ENCODE assay signal across 9 cellular contexts in genomic region chr5:181203093-181203711, GRCh38. TPM values are rescaled to one million over a fixed set of nuclear protein-coding genes. Genes with fewer than 3 reads are reported as not detected.
A peak's percentile ranks its signal among the peaks of the same experiment; 100 is the strongest.
DNase-seq lines count a peak whose midpoint lies in the region; ATAC-seq, FAIRE-seq and TF ChIP-seq lines count a peak whose summit lies in the region.
"Had no signal": no experiment of that assay in that cellular context is flagged by ENCODE, and none has a peak within 500 bp of the region (broad histone marks: within the 10 kb centered on the region; RNA-seq: fewer than 3 reads in every experiment).

No MANE protein-coding gene starts in this region.

- no peaks in the 10 kb centered on the region for H4K20me1 ChIP-seq in K562 (replicated peaks; ENCODE audit: control insufficient read depth, insufficient read depth, low read length)

- H3K4me3 ChIP-seq in heart left ventricle: peak overlapping the region in 8 of 12 donors; percentile 4 to 74 (median 70)
- no peak overlapping the region for H3K4me3 ChIP-seq in K562

- no peak overlapping the region for H3K27ac Mint-ChIP-seq in memory B cell
- H3K27ac Mint-ChIP-seq in type B pancreatic cell: no peak overlapping the region

- H3K9me1 ChIP-seq in K562 (ENCODE audit: control insufficient read depth, insufficient read depth, low read length): no peaks in the 10 kb centered on the region

- TSS peak; percentile 53 for BruUV-seq in K562 (replicated peaks; lab: Mats Ljungman, UMichigan)

- no peak overlapping the region; the same call in 1 of the 2 replicates for H3K4me2 ChIP-seq in K562 (ENCODE audit: insufficient read depth, low read length)

- no peak for TF ChIP-seq POLR2A in heart left ventricle (IDR thresholded peaks at IDR 0.05)
- TF ChIP-seq POLR2A in K562 (conservative IDR thresholded peaks at IDR 0.05): no peak

- H3K9ac ChIP-seq in K562 (ENCODE audit: insufficient read depth in 1 of 2, low read depth in 2 of 2, low read length in 2 of 2): peak overlapping the region; percentile 30 to 93; a peak in 2 of 4 replicates

- H3K4me1 Mint-ChIP-seq in memory B cell (peaks cover 38% of the 10 kb centered on the region), type B pancreatic cell (ENCODE audit: unreplicated experiment) (peaks cover 15% of the 10 kb centered on the region)

- no peak for TF ChIP-seq RAD21 in K562 (CRISPR knock-in tag; conservative IDR thresholded peaks at IDR 0.05 in 1 of 2, IDR thresholded peaks at IDR 0.05 in 1 of 2)

- ATAC-seq in heart left ventricle: no peak
- no peak for ATAC-seq in left ventricle myocardium superior
- ATAC-seq in K562: no peak
- no peak for ATAC-seq in memory B cell (ENCODE audit: low read depth)

- no peak for FAIRE-seq in K562 (lab: Jason Lieb, UNC)

- H3K9me3 Mint-ChIP-seq in memory B cell (peaks cover 3% of the 10 kb centered on the region), type B pancreatic cell (no peaks in the 10 kb centered on the region)

- H3K27me3 Mint-ChIP-seq in memory B cell: peaks cover 4% of the 10 kb centered on the region
- H3K27me3 Mint-ChIP-seq in type B pancreatic cell: peaks cover 81% of the 10 kb centered on the region

- CTCF ChIA-PET in K562 (lab: Yijun Ruan, JAX; ENCODE audit: low intra/inter-chr PET ratio): no interaction called here

- intact Hi-C loops in heart left ventricle (cut with DNase I): no loop called here
- intact Hi-C loops in left ventricle myocardium superior (cut with micrococcal nuclease): no loop called here
- intact Hi-C loops in K562 (cut with micrococcal nuclease): no loop called here

- H3K27ac ChIP-seq in heart left ventricle (peak overlapping the region in 10 of 12 donors; percentile 27 to 90 (median 81)), K562 (ENCODE audit: extremely low read depth, low read depth, low read length) (no peak overlapping the region)
- H3K27ac ChIP-seq: C4-2B had no signal

- TF ChIP-seq EP300 in K562 (IDR thresholded peaks at IDR 0.05; ENCODE audit: low read length): no peak

- H3K9me3 ChIP-seq in heart left ventricle (no peaks in the 10 kb centered on the region), K562 (replicated peaks; ENCODE audit: control insufficient read depth, insufficient read depth, low read depth, low read length) (no peaks in the 10 kb centered on the region)

- H3K27me3 ChIP-seq in heart left ventricle (peaks cover 0 to 3% (median 0%) of the 10 kb centered on the region in 9 donors), K562 (ENCODE audit: control insufficient read depth in 2 of 2, insufficient read depth in 2 of 2, low read length in 2 of 2) (no peaks in the 10 kb centered on the region)

- WGBS in heart left ventricle, 4 donors: 77 to 87% (median 80%) methylated on average over 11 of the region's 11 CpGs
- WGBS in K562 (ENCODE audit: insufficient coverage, low coverage, missing lambda C conversion rate): 74% methylated on average over 11 of the region's 11 CpGs

- H3K36me3 ChIP-seq in heart left ventricle (peaks cover 0 to 2% (median 0%) of the 10 kb centered on the region in 9 donors), K562 (ENCODE audit: control insufficient read depth, insufficient read depth, low read length) (no peaks in the 10 kb centered on the region)

- H2AFZ ChIP-seq in K562 (ENCODE audit: low read depth, low read length): peak overlapping the region; percentile 91

- in situ Hi-C loops in K562 (cut with MboI): no loop called here

- DNase-seq in heart left ventricle (no peak), left ventricle myocardium superior (no peak), K562 (ENCODE audit: extremely low read depth in 1 of 4, low spot score in 3 of 4) (no peak), memory B cell (ENCODE audit: low spot score in 2 of 2) (no peak), type B pancreatic cell (ENCODE audit: extremely low spot score, unreplicated experiment) (no peak), Ammon's horn (ENCODE audit: low spot score) (no peak), foreskin melanocyte (no peak), NCI-H128 (lab: John Stamatoyannopoulos, UW; ENCODE audit: unreplicated experiment) (no peak)

- POLR2A ChIA-PET in K562 (lab: Yijun Ruan, JAX): interaction anchor here (5.0 kb wide), 1 partner anchor 12 kb away, joined by 69 read pairs; no protein-coding TSS in a partner anchor

- H3K4me3 Mint-ChIP-seq in memory B cell (peak overlapping the region; percentile 87), type B pancreatic cell (peak overlapping the region; percentile 90)

- H3K4me1 ChIP-seq in heart left ventricle (peaks cover 4 to 50% (median 16%) of the 10 kb centered on the region in 12 donors), K562 (replicated peaks in 1 of 2; ENCODE audit: control insufficient read depth in 2 of 2, insufficient read depth in 2 of 2, low read length in 2 of 2) (peaks cover 28 to 49% of the 10 kb centered on the region in 2 experiments; a peak in 4 of 5 replicates)

- TF ChIP-seq CTCF in heart left ventricle (IDR thresholded peaks at IDR 0.05) (no peak), K562 (IDR thresholded peaks at IDR 0.05 in 2 of 3, conservative IDR thresholded peaks at IDR 0.05 in 1 of 3; ENCODE audit: insufficient read depth in 2 of 3, low read depth in 1 of 3, low read length in 3 of 3) (no peak), type B pancreatic cell (conservative IDR thresholded peaks at IDR 0.05) (no peak)

- H3K36me3 Mint-ChIP-seq in memory B cell: no peaks in the 10 kb centered on the region
- no peaks in the 10 kb centered on the region for H3K36me3 Mint-ChIP-seq in type B pancreatic cell

- no peaks in the 10 kb centered on the region for H3K79me2 ChIP-seq in K562 (ENCODE audit: control insufficient read depth, insufficient read depth, low read length)

RNA-seq across cellular contexts. Expression of gene TRIM7, which starts 1.8 kb away (rescaled TPM):
- total RNA-seq in heart left ventricle (10 to 100 TPM in 1 of 9 donors, 1 to 10 TPM in 8; 3.7 to 10.2 (median 6.7) TPM), left ventricle myocardium superior (20.0 TPM), K562 (2014; rRNA removed) (12.9 and 13.8 TPM in 2 replicates), K562 (2014; rRNA removed; fragmentation: Illumina TruSeq; extraction: Trizol) (8.4 and 11.7 TPM in 2 replicates), K562 (2015; rRNA removed; fragmentation: Illumina TruSeq; extraction: Trizol) (8.9 and 9.0 TPM in 2 replicates), K562 (2021) (10.3 and 12.4 TPM in 2 replicates), type B pancreatic cell (ENCODE audit: low replicate concordance) (0.58 and 0.76 TPM in 2 replicates)
- polyA plus RNA-seq in heart left ventricle (10 to 100 TPM in 1 of 2 donors, 1 to 10 TPM in 1; 3.6 to 11.0 TPM), K562 (2011; rRNA removed) (7.1 and 12.6 TPM in 2 replicates), K562 (2014; fragmentation: Illumina TruSeq; extraction: Trizol) (5.4 and 7.7 TPM in 2 replicates), K562 (2014; fragmentation: Nextera tagmentation; extraction: Ambion mirVana) (1 to 10 TPM; 2.6 to 3.2 TPM), K562 (2014; rRNA removed) (12.4 and 14.9 TPM in 2 replicates)
- 5.4 and 8.3 TPM in 2 replicates for total RNA-seq in K562 (2011; cell fraction: chromatin; rRNA removed; ENCODE audit: low replicate concordance)
- total RNA-seq in K562 (2011; cell fraction: nucleolus; rRNA removed): 6.2 and 7.5 TPM in 2 replicates
- total RNA-seq in K562 (2011; cell fraction: nucleoplasm; rRNA removed): 7.2 and 7.9 TPM in 2 replicates
- 4.5 and 12.8 TPM in 2 replicates for polyA plus RNA-seq in K562 (2011; cell fraction: cytosol; rRNA removed)
- polyA plus RNA-seq in K562 (2011; cell fraction: nucleus; rRNA removed): 8.4 and 8.9 TPM in 2 replicates
- 6.9 and 17.6 TPM in 2 replicates for polyA plus RNA-seq in K562 (2012)
- polyA minus RNA-seq in K562 (2011; rRNA and poly(A)+ RNA removed): 3.3 and 4.2 TPM in 2 replicates
- 3.4 and 4.1 TPM in 2 replicates for polyA minus RNA-seq in K562 (2011; cell fraction: cytosol; rRNA and poly(A)+ RNA removed)
- 2.6 and 3.3 TPM in 2 replicates for polyA minus RNA-seq in K562 (2011; cell fraction: nucleus; rRNA and poly(A)+ RNA removed)

RNA-seq across cellular contexts. Expression of gene TRIM41, which starts 19.9 kb away (rescaled TPM):
- total RNA-seq in heart left ventricle (10 to 100 TPM; 12.3 to 27.3 (median 23.9) TPM), left ventricle myocardium superior (23.7 TPM), K562 (2014; rRNA removed) (29.5 and 31.6 TPM in 2 replicates), K562 (2014; rRNA removed; fragmentation: Illumina TruSeq; extraction: Trizol) (11.4 and 14.2 TPM in 2 replicates), K562 (2015; rRNA removed; fragmentation: Illumina TruSeq; extraction: Trizol) (21.7 and 25.6 TPM in 2 replicates), K562 (2021) (37.7 and 47.6 TPM in 2 replicates), type B pancreatic cell (ENCODE audit: low replicate concordance) (22.1 and 31.2 TPM in 2 replicates)
- polyA plus RNA-seq in heart left ventricle (10 to 100 TPM; 20.2 TPM), K562 (2011; rRNA removed) (15.6 and 19.3 TPM in 2 replicates), K562 (2014; fragmentation: Illumina TruSeq; extraction: Trizol) (20.9 and 29.8 TPM in 2 replicates), K562 (2014; fragmentation: Nextera tagmentation; extraction: Ambion mirVana) (1 to 10 TPM; 1.8 to 2.1 TPM), K562 (2014; rRNA removed) (34.8 and 39.3 TPM in 2 replicates)
- total RNA-seq in K562 (2011; cell fraction: chromatin; rRNA removed; ENCODE audit: low replicate concordance): 93.5 and 120 TPM in 2 replicates
- total RNA-seq in K562 (2011; cell fraction: nucleolus; rRNA removed): 59.6 and 64.0 TPM in 2 replicates
- total RNA-seq in K562 (2011; cell fraction: nucleoplasm; rRNA removed): 84.3 and 102 TPM in 2 replicates
- 15.7 and 25.0 TPM in 2 replicates for polyA plus RNA-seq in K562 (2011; cell fraction: cytosol; rRNA removed)
- polyA plus RNA-seq in K562 (2011; cell fraction: nucleus; rRNA removed): 121 and 125 TPM in 2 replicates
- 32.5 and 45.1 TPM in 2 replicates for polyA plus RNA-seq in K562 (2012)
- 14.0 and 16.6 TPM in 2 replicates for polyA minus RNA-seq in K562 (2011; rRNA and poly(A)+ RNA removed)
- polyA minus RNA-seq in K562 (2011; cell fraction: cytosol; rRNA and poly(A)+ RNA removed): 7.3 and 9.5 TPM in 2 replicates
- 19.9 and 22.7 TPM in 2 replicates for polyA minus RNA-seq in K562 (2011; cell fraction: nucleus; rRNA and poly(A)+ RNA removed)

RNA-seq across cellular contexts. Expression of gene RACK1, which starts 40.5 kb away (rescaled TPM):
- total RNA-seq in heart left ventricle (1,000 to 10,000 TPM in 2 of 9 donors, 100 to 1,000 TPM in 7; 560 to 1,237 (median 771) TPM), left ventricle myocardium superior (641 TPM), K562 (2014; rRNA removed) (4,051 and 4,420 TPM in 2 replicates), K562 (2014; rRNA removed; fragmentation: Illumina TruSeq; extraction: Trizol) (2,268 and 2,618 TPM in 2 replicates), K562 (2015; rRNA removed; fragmentation: Illumina TruSeq; extraction: Trizol) (3,776 and 3,843 TPM in 2 replicates), K562 (2021) (2,303 and 2,318 TPM in 2 replicates), type B pancreatic cell (ENCODE audit: low replicate concordance) (1,864 and 2,055 TPM in 2 replicates)
- polyA plus RNA-seq in heart left ventricle (1,000 to 10,000 TPM in 1 of 2 donors, 100 to 1,000 TPM in 1; 876 to 2,287 TPM), K562 (2011; rRNA removed) (3,764 and 5,908 TPM in 2 replicates), K562 (2014; fragmentation: Illumina TruSeq; extraction: Trizol) (3,833 and 4,270 TPM in 2 replicates), K562 (2014; fragmentation: Nextera tagmentation; extraction: Ambion mirVana) (1,000 to 10,000 TPM; 3,894 to 5,311 TPM), K562 (2014; rRNA removed) (3,427 and 3,846 TPM in 2 replicates)
- total RNA-seq in K562 (2011; cell fraction: chromatin; rRNA removed; ENCODE audit: low replicate concordance): 854 and 1,455 TPM in 2 replicates
- total RNA-seq in K562 (2011; cell fraction: nucleolus; rRNA removed): 1,835 and 1,893 TPM in 2 replicates
- 1,718 and 2,743 TPM in 2 replicates for total RNA-seq in K562 (2011; cell fraction: nucleoplasm; rRNA removed)
- 7,594 and 7,810 TPM in 2 replicates for polyA plus RNA-seq in K562 (2011; cell fraction: cytosol; rRNA removed)
- polyA plus RNA-seq in K562 (2011; cell fraction: nucleus; rRNA removed): 2,830 and 3,465 TPM in 2 replicates
- 3,329 and 5,405 TPM in 2 replicates for polyA plus RNA-seq in K562 (2012)
- 4,917 and 6,085 TPM in 2 replicates for polyA minus RNA-seq in K562 (2011; rRNA and poly(A)+ RNA removed)
- 3,397 and 3,535 TPM in 2 replicates for polyA minus RNA-seq in K562 (2011; cell fraction: cytosol; rRNA and poly(A)+ RNA removed)
- 973 and 1,854 TPM in 2 replicates for polyA minus RNA-seq in K562 (2011; cell fraction: nucleus; rRNA and poly(A)+ RNA removed)

RNA-seq across cellular contexts. Expression of gene OR2V2, which starts 55.8 kb away (rescaled TPM):
- total RNA-seq in heart left ventricle: not detected
- polyA plus RNA-seq in heart left ventricle: not detected
- total RNA-seq in left ventricle myocardium superior: not detected
- total RNA-seq in K562 (2011; cell fraction: chromatin; rRNA removed; ENCODE audit: low replicate concordance): not detected in 2 replicates
- not detected in 2 replicates for total RNA-seq in K562 (2011; cell fraction: nucleolus; rRNA removed)
- total RNA-seq in K562 (2011; cell fraction: nucleoplasm; rRNA removed): not detected in 2 replicates
- not detected in 2 replicates for total RNA-seq in K562 (2014; rRNA removed)
- total RNA-seq in K562 (2014; rRNA removed; fragmentation: Illumina TruSeq; extraction: Trizol): not detected in 2 replicates
- total RNA-seq in K562 (2015; rRNA removed; fragmentation: Illumina TruSeq; extraction: Trizol): not detected in 2 replicates
- total RNA-seq in K562 (2021): not detected in 2 replicates
- polyA plus RNA-seq in K562 (2011; rRNA removed): not detected in 2 replicates
- not detected in 2 replicates for polyA plus RNA-seq in K562 (2011; cell fraction: cytosol; rRNA removed)
- polyA plus RNA-seq in K562 (2011; cell fraction: nucleus; rRNA removed): not detected in 2 replicates
- polyA plus RNA-seq in K562 (2012): not detected in 2 replicates
- not detected in 2 replicates for polyA plus RNA-seq in K562 (2014; fragmentation: Illumina TruSeq; extraction: Trizol)
- polyA plus RNA-seq in K562 (2014; fragmentation: Nextera tagmentation; extraction: Ambion mirVana): under 1 TPM in 1 of 2 experiments, not detected in 1; 0.01 TPM
- not detected in 2 replicates for polyA plus RNA-seq in K562 (2014; rRNA removed)
- polyA minus RNA-seq in K562 (2011; rRNA and poly(A)+ RNA removed): not detected in 2 replicates
- not detected in 2 replicates for polyA minus RNA-seq in K562 (2011; cell fraction: cytosol; rRNA and poly(A)+ RNA removed)
- not detected in 2 replicates for polyA minus RNA-seq in K562 (2011; cell fraction: nucleus; rRNA and poly(A)+ RNA removed)
- total RNA-seq in type B pancreatic cell (ENCODE audit: low replicate concordance): not detected in 2 replicates

RNA-seq across cellular contexts. Expression of gene TRIM52, which starts 57.7 kb away (rescaled TPM):
- 10 to 100 TPM in 1 of 9 donors, 1 to 10 TPM in 8; 5.6 to 12.8 (median 7.6) TPM for total RNA-seq in heart left ventricle
- polyA plus RNA-seq in heart left ventricle: 10 to 100 TPM in 1 of 2 donors, 1 to 10 TPM in 1; 5.9 to 10.3 TPM
- total RNA-seq in left ventricle myocardium superior: 10.0 TPM
- total RNA-seq in K562 (2011; cell fraction: chromatin; rRNA removed; ENCODE audit: low replicate concordance): 34.8 and 81.1 TPM in 2 replicates
- total RNA-seq in K562 (2011; cell fraction: nucleolus; rRNA removed): 29.7 and 40.4 TPM in 2 replicates
- total RNA-seq in K562 (2011; cell fraction: nucleoplasm; rRNA removed): 48.1 and 60.9 TPM in 2 replicates
- 6.1 and 6.5 TPM in 2 replicates for total RNA-seq in K562 (2014; rRNA removed)
- 13.5 and 13.9 TPM in 2 replicates for total RNA-seq in K562 (2014; rRNA removed; fragmentation: Illumina TruSeq; extraction: Trizol)
- 10.5 and 12.8 TPM in 2 replicates for total RNA-seq in K562 (2015; rRNA removed; fragmentation: Illumina TruSeq; extraction: Trizol)
- 13.5 and 14.2 TPM in 2 replicates for total RNA-seq in K562 (2021)
- polyA plus RNA-seq in K562 (2011; rRNA removed): 21.9 and 24.1 TPM in 2 replicates
- 5.6 and 11.8 TPM in 2 replicates for polyA plus RNA-seq in K562 (2011; cell fraction: cytosol; rRNA removed)
- 30.2 and 31.5 TPM in 2 replicates for polyA plus RNA-seq in K562 (2011; cell fraction: nucleus; rRNA removed)
- 12.9 and 20.0 TPM in 2 replicates for polyA plus RNA-seq in K562 (2012)
- polyA plus RNA-seq in K562 (2014; fragmentation: Illumina TruSeq; extraction: Trizol): 15.8 and 17.2 TPM in 2 replicates
- polyA plus RNA-seq in K562 (2014; fragmentation: Nextera tagmentation; extraction: Ambion mirVana): 1 to 10 TPM; 3.3 to 3.7 TPM
- polyA plus RNA-seq in K562 (2014; rRNA removed): 18.0 and 20.0 TPM in 2 replicates
- polyA minus RNA-seq in K562 (2011; rRNA and poly(A)+ RNA removed): 17.6 and 20.0 TPM in 2 replicates
- polyA minus RNA-seq in K562 (2011; cell fraction: cytosol; rRNA and poly(A)+ RNA removed): 6.1 and 6.8 TPM in 2 replicates
- polyA minus RNA-seq in K562 (2011; cell fraction: nucleus; rRNA and poly(A)+ RNA removed): 11.4 and 21.9 TPM in 2 replicates
- total RNA-seq in type B pancreatic cell (ENCODE audit: low replicate concordance): 10.1 and 14.1 TPM in 2 replicates
